In the genomic region with DNA sequence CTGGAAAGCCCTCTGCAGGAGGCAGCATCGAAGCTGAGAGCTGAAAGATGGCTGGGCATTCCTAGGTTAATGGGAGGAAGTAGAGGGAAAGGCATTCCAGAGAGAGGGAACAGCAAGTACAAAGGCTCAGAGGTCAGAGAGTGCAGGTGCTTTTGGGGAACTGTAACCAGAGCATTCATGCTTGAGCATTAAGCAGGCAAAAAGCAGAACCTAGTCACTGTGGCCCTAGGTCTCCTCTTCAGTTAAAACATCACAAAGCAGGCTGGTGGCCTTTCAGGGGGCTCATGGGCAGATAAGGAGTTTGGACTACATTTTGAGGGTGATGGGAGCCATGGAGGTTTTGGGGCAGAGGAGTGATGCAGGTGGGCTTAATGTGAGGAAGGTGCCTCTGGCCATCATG, we compare ENCODE assay signal across 24 cellular contexts. TPM values are rescaled to one million over a fixed set of nuclear protein-coding genes. Genes with fewer than 3 reads are reported as not detected.
"Had no signal": no experiment of that assay in that cellular context is flagged by ENCODE, and none has a peak within 500 bp of the region (broad histone marks: within the 10 kb centered on the region; RNA-seq: fewer than 3 reads in every experiment).

No MANE protein-coding gene starts in this region.

- H3K9me3 Mint-ChIP-seq: activated CD4-positive, alpha-beta T cell treated with anti-CD3 and anti-CD28 coated beads, Interleukin-2, amount 10 ng/mL, durations not matched to agents 24 days and 14 days; activated naive CD4-positive, alpha-beta T cell treated with anti-CD3 and anti-CD28 coated beads, Interleukin-2, amount 10 ng/mL, durations not matched to agents 7 days and 5 days; activated naive CD8-positive, alpha-beta T cell treated with anti-CD3 and anti-CD28 coated beads, Interleukin-2, amount 50 U/mL, for 24 hours; activated T-cell treated with anti-CD3 and anti-CD28 coated beads, Interleukin-2, amount 50 U/mL, for 4 hours; immature natural killer cell; stimulated activated naive CD8-positive, alpha-beta T cell treated with anti-CD3 and anti-CD28 coated beads, Interleukin-15, Interleukin-2, amounts not matched to agents 100 ng/mL and 50 ng/mL, for 24 hours had no signal

- H3K27ac Mint-ChIP-seq: activated CD4-positive, alpha-beta T cell treated with anti-CD3 and anti-CD28 coated beads, Interleukin-2, amount 10 ng/mL, durations not matched to agents 24 days and 14 days; activated naive CD4-positive, alpha-beta T cell treated with anti-CD3 and anti-CD28 coated beads, Interleukin-2, amount 10 ng/mL, durations not matched to agents 7 days and 5 days; activated naive CD8-positive, alpha-beta T cell treated with anti-CD3 and anti-CD28 coated beads, Interleukin-2, amount 50 U/mL, for 24 hours; immature natural killer cell; stimulated activated naive CD8-positive, alpha-beta T cell treated with anti-CD3 and anti-CD28 coated beads, Interleukin-15, Interleukin-2, amounts not matched to agents 100 ng/mL and 50 ng/mL, for 24 hours had no signal

- DNase-seq: activated CD4-positive, alpha-beta T cell treated with anti-CD3 and anti-CD28 coated beads, Interleukin-2, amount 10 ng/mL, durations not matched to agents 24 days and 14 days; activated CD8-positive, alpha-beta memory T cell treated with anti-CD3 and anti-CD28 coated beads, Interleukin-2, amount 50 U/mL, for 4 hours; activated naive CD4-positive, alpha-beta T cell treated with anti-CD3 and anti-CD28 coated beads, Interleukin-2, amount 10 ng/mL, durations not matched to agents 7 days and 5 days; activated naive CD8-positive, alpha-beta T cell treated with anti-CD3 and anti-CD28 coated beads, Interleukin-2, amount 50 U/mL, for 24 hours; activated T-cell treated with anti-CD3 and anti-CD28 coated beads, Interleukin-2, amount 50 U/mL, for 4 hours; anterior cingulate cortex; central memory CD4-positive, alpha-beta T cell; colonic mucosa; heart right ventricle; immature natural killer cell; kidney glomerular epithelial cell; left ventricle myocardium inferior; mammary epithelial cell; psoas muscle; right cardiac atrium; T1000; transverse colon had no signal

- H3K4me1 Mint-ChIP-seq: immature natural killer cell had no signal

- H3K36me3 Mint-ChIP-seq: activated naive CD4-positive, alpha-beta T cell treated with anti-CD3 and anti-CD28 coated beads, Interleukin-2, amount 10 ng/mL, durations not matched to agents 7 days and 5 days; immature natural killer cell had no signal

- H3K27me3 Mint-ChIP-seq: activated naive CD8-positive, alpha-beta T cell treated with anti-CD3 and anti-CD28 coated beads, Interleukin-2, amount 50 U/mL, for 24 hours; brain; stimulated activated naive CD8-positive, alpha-beta T cell treated with anti-CD3 and anti-CD28 coated beads, Interleukin-15, Interleukin-2, amounts not matched to agents 100 ng/mL and 50 ng/mL, for 24 hours had no signal

- ATAC-seq: activated naive CD8-positive, alpha-beta T cell treated with anti-CD3 and anti-CD28 coated beads, Interleukin-2, amount 50 U/mL, for 24 hours; activated T-cell treated with anti-CD3 and anti-CD28 coated beads, Interleukin-2, amount 50 U/mL, for 4 hours; gastroesophageal sphincter; heart right ventricle; psoas muscle; right cardiac atrium had no signal

- H3K4me3 Mint-ChIP-seq: activated CD4-positive, alpha-beta T cell treated with anti-CD3 and anti-CD28 coated beads, Interleukin-2, amount 10 ng/mL, durations not matched to agents 24 days and 14 days; activated naive CD4-positive, alpha-beta T cell treated with anti-CD3 and anti-CD28 coated beads, Interleukin-2, amount 10 ng/mL, durations not matched to agents 7 days and 5 days; activated naive CD8-positive, alpha-beta T cell treated with anti-CD3 and anti-CD28 coated beads, Interleukin-2, amount 50 U/mL, for 24 hours; activated T-cell treated with anti-CD3 and anti-CD28 coated beads, Interleukin-2, amount 50 U/mL, for 4 hours; brain; immature natural killer cell; stimulated activated naive CD8-positive, alpha-beta T cell treated with anti-CD3 and anti-CD28 coated beads, Interleukin-15, Interleukin-2, amounts not matched to agents 100 ng/mL and 50 ng/mL, for 24 hours had no signal

- H3K9me3 ChIP-seq: colonic mucosa, gastroesophageal sphincter, heart right ventricle, left ventricle myocardium inferior, psoas muscle, suprapubic skin, transverse colon, vagina had no signal

RNA-seq across cellular contexts. Expression of a gene that starts 55.7 kb away (rescaled TPM):
- total RNA-seq: activated T-cell treated with anti-CD3 and anti-CD28 coated beads, Interleukin-2, amount 50 U/mL, for 4 hours; gastroesophageal sphincter; left ventricle myocardium inferior; mammary epithelial cell; myocyte; osteoblast; right cardiac atrium had no signal
